Comparison of ENCODE assay signal across 19 cellular contexts in genomic region chr11:99068832-99069231, GRCh38. TPM values are rescaled to one million over a fixed set of nuclear protein-coding genes. Genes with fewer than 3 reads are reported as not detected.
A peak's percentile ranks its signal among the peaks of the same experiment; 100 is the strongest.
DNase-seq lines count a peak whose midpoint lies in the region; ATAC-seq and TF ChIP-seq lines count a peak whose summit lies in the region.
"Had no signal": no experiment of that assay in that cellular context is flagged by ENCODE, and none has a peak within 500 bp of the region (broad histone marks: within the 10 kb centered on the region; RNA-seq: fewer than 3 reads in every experiment).

No MANE protein-coding gene starts in this region.

- ATAC-seq in GM18870 (IDR thresholded peaks at IDR 0.05; ENCODE audit: unreplicated experiment) (peak; percentile 33), HG03097 (IDR thresholded peaks at IDR 0.05; ENCODE audit: low FRiP score, unreplicated experiment) (peak; percentile 48)
- ATAC-seq: natural killer cell treated with Interleukin-12 subunit alpha and Interleukin-12 subunit beta and Interleukin-15 and Interleukin-18, amount 100 ng/mL, for 72 hours had no signal

- no peaks in the 10 kb centered on the region for H3K36me3 ChIP-seq in right atrium auricular region
- H3K36me3 ChIP-seq: BLaER1 treated with 17β-estradiol and CSF1 and Interleukin-3, amounts not matched to agents 10 nM and 100 nM; prostate gland had no signal

- in situ Hi-C loops in GM13976 (cut with MboI; ENCODE audit: low sequenced_read_pairs, unreplicated experiment), result no loop called here

- no peak overlapping the region for H3K4me3 ChIP-seq in right atrium auricular region
- H3K4me3 ChIP-seq: lung, prostate gland had no signal

- H3K27me3 ChIP-seq in right atrium auricular region, result no peaks in the 10 kb centered on the region
- H3K27me3 ChIP-seq: BLaER1 treated with 17β-estradiol and CSF1 and Interleukin-3, amounts not matched to agents 10 nM and 100 nM had no signal

- H3K9me3 ChIP-seq in right atrium auricular region, result no peaks in the 10 kb centered on the region
- H3K9me3 ChIP-seq: BLaER1 treated with 17β-estradiol and CSF1 and Interleukin-3, amounts not matched to agents 10 nM and 100 nM; prostate gland had no signal

- no peak overlapping the region for H3K27ac ChIP-seq in right atrium auricular region
- H3K27ac ChIP-seq: BLaER1 treated with 17β-estradiol and CSF1 and Interleukin-3, amounts not matched to agents 10 nM and 100 nM; prostate gland had no signal

- TF ChIP-seq CTCF in GM13976 (IDR thresholded peaks at IDR 0.05; ENCODE audit: borderline replicate concordance, control extremely low read depth, extremely low read depth, insufficient read depth, missing control alignments), result no peak
- TF ChIP-seq CTCF in right atrium auricular region (IDR thresholded peaks at IDR 0.05), result no peak

- H3K4me1 ChIP-seq in right atrium auricular region, result no peaks in the 10 kb centered on the region
- H3K4me1 ChIP-seq: prostate gland had no signal

- DNase-seq in NOMO-1 treated with DMSO at 0.1 percent for 48 hours (lab: John Stamatoyannopoulos, UW; ENCODE audit: unreplicated experiment) (peak; percentile 77), glomerular visceral epithelial cell (ENCODE audit: extremely low spot score) (peak; percentile 22), GM13976 (ENCODE audit: low spot score) (no peak), amniotic stem cell (lab: John Stamatoyannopoulos, UW) (no peak), right atrium auricular region (ENCODE audit: low spot score) (no peak)
- DNase-seq in stimulated activated CD4-positive, alpha-beta T cell treated with anti-CD3 and anti-CD28 coated beads, Interleukin-12 subunit alpha, Interleukin-12 subunit beta, amount 100 ng/mL, for 4 hours, result no peak
- DNase-seq: activated naive CD8-positive, alpha-beta T cell treated with anti-CD3 and anti-CD28 coated beads, Interleukin-2, amount 10 ng/mL, durations not matched to agents 7 days and 5 days; central memory CD4-positive, alpha-beta T cell; DMS79 treated with DMSO at 0.1 percent for 48 hours; effector CD8-positive, alpha-beta T cell; NCI-H187 treated with DMSO at 0.1 percent for 48 hours; NCI-H524 treated with DMSO at 0.1 percent for 48 hours had no signal

RNA-seq across cellular contexts. Expression of gene CNTN5, which starts 48.1 kb away (rescaled TPM):
- total RNA-seq in right atrium auricular region, result not detected
- total RNA-seq: activated naive CD8-positive, alpha-beta T cell treated with anti-CD3 and anti-CD28 coated beads, Interleukin-2, amount 10 ng/mL, durations not matched to agents 7 days and 5 days; natural killer cell treated with Interleukin-12 subunit alpha and Interleukin-12 subunit beta and Interleukin-15 and Interleukin-18, amount 100 ng/mL, for 72 hours; subcutaneous adipose tissue had no signal

Comparison
In these comparisons a context has a peak if more than half of its experiments do, and no peak if none do; other contexts are left out.
1. DNase-seq: peak in NOMO-1 treated with DMSO at 0.1 percent for 48 hours (single experiment) and glomerular visceral epithelial cell (single experiment); none in GM13976 (single experiment), amniotic stem cell (single experiment), right atrium auricular region (single experiment) and stimulated activated CD4-positive, alpha-beta T cell treated with anti-CD3 and anti-CD28 coated beads, Interleukin-12 subunit alpha, Interleukin-12 subunit beta, amount 100 ng/mL, for 4 hours (single experiment).